Comparison of ENCODE assay signal across 12 cellular contexts in genomic region chr4:56803473-56803872, GRCh38. TPM values are rescaled to one million over a fixed set of nuclear protein-coding genes. Genes with fewer than 3 reads are reported as not detected.
DNase-seq lines count a peak whose midpoint lies in the region; ATAC-seq, FAIRE-seq and TF ChIP-seq lines count a peak whose summit lies in the region.
"Had no signal": no experiment of that assay in that cellular context is flagged by ENCODE, and none has a peak within 500 bp of the region (broad histone marks: within the 10 kb centered on the region; RNA-seq: fewer than 3 reads in every experiment).

No MANE protein-coding gene starts in this region.

- H4K20me1 ChIP-seq in keratinocyte (ENCODE audit: control insufficient read depth, extremely low read depth, insufficient read depth, low read length): no peaks in the 10 kb centered on the region

- TF ChIP-seq CTCF in GM06990 (IDR thresholded peaks at IDR 0.05; ENCODE audit: insufficient read depth, low read length, poor library complexity, severe bottlenecking): no peak
- no peak for TF ChIP-seq CTCF in keratinocyte (optimal IDR thresholded peaks at IDR 0.05 in 1 of 3, IDR thresholded peaks at IDR 0.05 in 1 of 3, conservative IDR thresholded peaks at IDR 0.05 in 1 of 3; ENCODE audit: extremely low read depth in 1 of 3, insufficient read depth in 2 of 3, low read length in 3 of 3)
- TF ChIP-seq CTCF in upper lobe of left lung (IDR thresholded peaks at IDR 0.05): no peak

- DNase-seq in GM06990 (ENCODE audit: extremely low read depth, insufficient read length) (peak; percentile 60), NCI-H774 (lab: John Stamatoyannopoulos, UW) (peak; percentile 41), keratinocyte (ENCODE audit: low read depth, low spot score) (no peak), activated gamma-delta T cell treated with Interleukin-2 at 50 U/mL for 16 hours (no peak), upper lobe of left lung (no peak), DMS53 (lab: John Stamatoyannopoulos, UW) (no peak)
- DNase-seq: activated naive CD4-positive, alpha-beta T cell; IMR-90; left lung had no signal

- no peak overlapping the region for H2AFZ ChIP-seq in keratinocyte (ENCODE audit: control insufficient read depth, low read length)

- H3K4me3 ChIP-seq in GM06990 (replicated peaks; ENCODE audit: low read depth, low read length) (no peak overlapping the region), keratinocyte (ENCODE audit: control insufficient read depth in 2 of 3, extremely low read depth in 1 of 3, insufficient read depth in 2 of 3, low read depth in 1 of 3, low read length in 3 of 3) (no peak overlapping the region), upper lobe of left lung (no peak overlapping the region)
- H3K4me3 ChIP-seq: left lung, skin epidermis had no signal

- ATAC-seq in HG02981 (IDR thresholded peaks at IDR 0.05; ENCODE audit: unreplicated experiment) (peak; percentile 46), upper lobe of left lung (ENCODE audit: low FRiP score in 2 of 2) (no peak), HG03439 (IDR thresholded peaks at IDR 0.05; ENCODE audit: unreplicated experiment) (no peak)
- ATAC-seq: left lung had no signal

- H3K27me3 ChIP-seq in GM06990 (replicated peaks; ENCODE audit: control insufficient read depth, insufficient read depth, low read length) (no peaks in the 10 kb centered on the region), keratinocyte (ENCODE audit: control insufficient read depth, extremely low read depth, insufficient read depth, low read length) (no peaks in the 10 kb centered on the region), upper lobe of left lung (no peaks in the 10 kb centered on the region)
- H3K27me3 ChIP-seq: left lung had no signal

- H3K27ac ChIP-seq in keratinocyte (ENCODE audit: control insufficient read depth, insufficient read depth, low read length): no peak overlapping the region
- no peak overlapping the region for H3K27ac ChIP-seq in upper lobe of left lung
- H3K27ac ChIP-seq: left lung, skin epidermis had no signal

- TF ChIP-seq POLR2A in upper lobe of left lung (IDR thresholded peaks at IDR 0.05): no peak

- no peaks in the 10 kb centered on the region for H3K79me2 ChIP-seq in keratinocyte (ENCODE audit: control insufficient read depth, insufficient read depth, low read length)

- 30 to 35% methylated on average over 2 of the region's 2 CpGs for WGBS in upper lobe of left lung, 2 donors

- dilution Hi-C loops in keratinocyte (cut with MboI; ENCODE audit: extremely low pct_ligation_motif_present, low sequenced_read_pairs): no loop called here

- H3K36me3 ChIP-seq in GM06990 (ENCODE audit: control insufficient read depth, insufficient read depth, low read length) (no peaks in the 10 kb centered on the region), keratinocyte (ENCODE audit: control insufficient read depth in 2 of 2, extremely low read depth in 1 of 2, insufficient read depth in 2 of 2, low read length in 2 of 2) (no peaks in the 10 kb centered on the region), upper lobe of left lung (no peaks in the 10 kb centered on the region)
- H3K36me3 ChIP-seq: left lung had no signal

- FAIRE-seq in keratinocyte (lab: Jason Lieb, UNC): peak; percentile 9

- H3K4me1 ChIP-seq in keratinocyte (ENCODE audit: control insufficient read depth, extremely low read depth, insufficient read depth, low read length) (peaks cover 8% of the 10 kb centered on the region), upper lobe of left lung (peaks cover 6 to 11% (median 8%) of the 10 kb centered on the region in 4 donors)

- TF ChIP-seq EP300 in upper lobe of left lung (IDR thresholded peaks at IDR 0.05): no peak

- no peak overlapping the region for H3K9ac ChIP-seq in keratinocyte (ENCODE audit: control insufficient read depth, extremely low read depth, insufficient read depth, low read length)

- H3K9me1 ChIP-seq in keratinocyte (ENCODE audit: control insufficient read depth, extremely low read depth, insufficient read depth, low read length): no peaks in the 10 kb centered on the region

- no peaks in the 10 kb centered on the region for H3K9me3 ChIP-seq in keratinocyte (ENCODE audit: control insufficient read depth, low read depth, low read length)
- H3K9me3 ChIP-seq in upper lobe of left lung: no peaks in the 10 kb centered on the region
- H3K9me3 ChIP-seq: left lung had no signal

- H3K4me2 ChIP-seq in keratinocyte (ENCODE audit: control insufficient read depth, extremely low read depth, insufficient read depth, low read depth, low read length): no peak overlapping the region

RNA-seq across cellular contexts. Expression of gene SPINK2, which starts 18.0 kb away (rescaled TPM):
- 0.10 TPM in 1 of 3 replicates, not detected in the others for polyA plus RNA-seq in keratinocyte
- polyA plus RNA-seq in keratinocyte (2011; ENCODE audit: low read depth): not detected
- polyA plus RNA-seq in keratinocyte (2011; cell fraction: cytosol; rRNA removed): not detected in 2 replicates
- not detected in 2 replicates for polyA plus RNA-seq in keratinocyte (2011; cell fraction: nucleus; rRNA removed)
- polyA plus RNA-seq in keratinocyte (2012; ENCODE audit: low replicate concordance): not detected in 2 replicates
- not detected in 3 replicates for polyA minus RNA-seq in keratinocyte
- polyA minus RNA-seq in keratinocyte (2011; cell fraction: cytosol; rRNA and poly(A)+ RNA removed): not detected
- not detected in 2 replicates for polyA minus RNA-seq in keratinocyte (2011; cell fraction: nucleus; rRNA and poly(A)+ RNA removed)
- not detected for total RNA-seq in upper lobe of left lung
- total RNA-seq: IMR-90 had no signal
- polyA plus RNA-seq: IMR-90 had no signal

Comparison
In these comparisons a context has a peak if more than half of its experiments do, and no peak if none do; other contexts are left out.
1. DNase-seq: peak in GM06990 (single experiment) and NCI-H774 (single experiment); none in keratinocyte (single experiment), activated gamma-delta T cell treated with Interleukin-2 at 50 U/mL for 16 hours (single experiment), upper lobe of left lung (0 of 2) and DMS53 (single experiment).